In the genomic region with DNA sequence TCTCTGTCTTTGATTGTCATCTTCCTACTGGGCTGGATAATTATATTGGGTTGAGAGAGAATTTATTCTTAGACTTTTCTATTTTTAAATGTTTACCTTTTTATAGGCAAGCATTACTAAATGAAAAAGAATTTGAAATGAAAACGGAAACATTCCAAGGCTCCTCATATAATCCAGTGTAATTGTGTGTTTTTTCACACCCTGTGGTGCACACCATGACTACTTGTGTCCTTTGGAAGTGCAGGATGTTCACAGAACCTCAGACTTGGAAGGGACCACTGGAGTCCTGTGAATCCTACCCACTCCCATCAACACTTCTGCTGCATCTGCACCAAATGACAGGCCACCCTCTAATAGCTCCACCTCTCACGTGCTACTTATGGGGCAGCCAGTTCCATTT, we compare ENCODE assay signal across 24 cellular contexts. TPM values are rescaled to one million over a fixed set of nuclear protein-coding genes. Genes with fewer than 3 reads are reported as not detected.
"Had no signal": no experiment of that assay in that cellular context is flagged by ENCODE, and none has a peak within 500 bp of the region (broad histone marks: within the 10 kb centered on the region; RNA-seq: fewer than 3 reads in every experiment).

No MANE protein-coding gene starts in this region.

- H3K27me3 ChIP-seq: esophagus squamous epithelium, gastrocnemius medialis, ovary, right atrium auricular region, transverse colon had no signal

- H3K36me3 ChIP-seq: gastrocnemius medialis, ovary, right atrium auricular region, transverse colon had no signal

- H3K9me3 Mint-ChIP-seq: activated CD4-positive, alpha-beta memory T cell treated with anti-CD3 and anti-CD28 coated beads, Interleukin-2, amount 10 ng/mL, durations not matched to agents 7 days and 5 days; activated naive CD4-positive, alpha-beta T cell treated with anti-CD3 and anti-CD28 coated beads, Interleukin-2, amount 10 ng/mL, durations not matched to agents 7 days and 5 days; memory B cell; natural killer cell treated with Interleukin-12 subunit alpha and Interleukin-12 subunit beta and Interleukin-15 and Interleukin-18, amount 100 ng/mL, for 72 hours had no signal

- H3K9me3 ChIP-seq: esophagus squamous epithelium, gastrocnemius medialis, ovary, psoas muscle, right atrium auricular region, transverse colon had no signal

- H3K27ac ChIP-seq: coronary artery, esophagus squamous epithelium, gastrocnemius medialis, ovary, psoas muscle, right atrium auricular region, transverse colon had no signal

- H3K27ac Mint-ChIP-seq: activated CD4-positive, alpha-beta memory T cell treated with anti-CD3 and anti-CD28 coated beads, Interleukin-2, amount 10 ng/mL, durations not matched to agents 7 days and 5 days; activated naive CD4-positive, alpha-beta T cell treated with anti-CD3 and anti-CD28 coated beads, Interleukin-2, amount 10 ng/mL, durations not matched to agents 7 days and 5 days; memory B cell; natural killer cell treated with Interleukin-12 subunit alpha and Interleukin-12 subunit beta and Interleukin-15 and Interleukin-18, amount 100 ng/mL, for 72 hours; stimulated activated naive B cell treated with anti-CD40 and anti-IgM and Interleukin-4, amounts not matched to agents 10 μg/mL and 1 μg/mL and 100 μg/mL, for 72 hours had no signal

- H3K4me1 ChIP-seq: esophagus squamous epithelium, gastrocnemius medialis, psoas muscle, right atrium auricular region, transverse colon had no signal

- H3K27me3 Mint-ChIP-seq: activated CD4-positive, alpha-beta memory T cell treated with anti-CD3 and anti-CD28 coated beads, Interleukin-2, amount 10 ng/mL, durations not matched to agents 7 days and 5 days; activated naive CD4-positive, alpha-beta T cell treated with anti-CD3 and anti-CD28 coated beads, Interleukin-2, amount 10 ng/mL, durations not matched to agents 7 days and 5 days; memory B cell; natural killer cell treated with Interleukin-12 subunit alpha and Interleukin-12 subunit beta and Interleukin-15 and Interleukin-18, amount 100 ng/mL, for 72 hours; stimulated activated naive B cell treated with anti-CD40 and anti-IgM and Interleukin-4, amounts not matched to agents 10 μg/mL and 1 μg/mL and 100 μg/mL, for 72 hours had no signal

- H3K4me3 ChIP-seq: coronary artery, esophagus squamous epithelium, gastrocnemius medialis, ovary, psoas muscle, right atrium auricular region, transverse colon had no signal

- H3K4me1 Mint-ChIP-seq: activated CD4-positive, alpha-beta memory T cell treated with anti-CD3 and anti-CD28 coated beads, Interleukin-2, amount 10 ng/mL, durations not matched to agents 7 days and 5 days; activated naive CD4-positive, alpha-beta T cell treated with anti-CD3 and anti-CD28 coated beads, Interleukin-2, amount 10 ng/mL, durations not matched to agents 7 days and 5 days; memory B cell; stimulated activated naive B cell treated with anti-CD40 and anti-IgM and Interleukin-4, amounts not matched to agents 10 μg/mL and 1 μg/mL and 100 μg/mL, for 72 hours had no signal

- H3K4me3 Mint-ChIP-seq: activated CD4-positive, alpha-beta memory T cell treated with anti-CD3 and anti-CD28 coated beads, Interleukin-2, amount 10 ng/mL, durations not matched to agents 7 days and 5 days; activated naive CD4-positive, alpha-beta T cell treated with anti-CD3 and anti-CD28 coated beads, Interleukin-2, amount 10 ng/mL, durations not matched to agents 7 days and 5 days; memory B cell; natural killer cell treated with Interleukin-12 subunit alpha and Interleukin-12 subunit beta and Interleukin-15 and Interleukin-18, amount 100 ng/mL, for 72 hours; stimulated activated naive B cell treated with anti-CD40 and anti-IgM and Interleukin-4, amounts not matched to agents 10 μg/mL and 1 μg/mL and 100 μg/mL, for 72 hours had no signal

- DNase-seq: activated CD4-positive, alpha-beta memory T cell treated with anti-CD3 and anti-CD28 coated beads, Interleukin-2, amount 10 ng/mL, durations not matched to agents 7 days and 5 days; activated CD4-positive, alpha-beta T cell treated with anti-CD3 and anti-CD28 coated beads for 4 hours; activated CD4-positive, CD25-positive, alpha-beta regulatory T cell; activated effector memory CD4-positive, alpha-beta T cell treated with anti-CD3 and anti-CD28 coated beads, Interleukin-2, amount 50 U/mL, for 16 hours; activated naive CD4-positive, alpha-beta T cell treated with anti-CD3 and anti-CD28 coated beads, Interleukin-2, amount 10 ng/mL, durations not matched to agents 7 days and 5 days; central memory CD4-positive, alpha-beta T cell; esophagus squamous epithelium; gastrocnemius medialis; hypothalamus; left colon; ovary; psoas muscle; small intestine; stimulated activated CD4-positive, alpha-beta T cell treated with anti-CD3 and anti-CD28 coated beads, Interleukin-15, amount 100 ng/mL, for 24 hours; stimulated activated naive B cell treated with anti-CD40 and anti-IgM and Interleukin-4, amounts not matched to agents 10 μg/mL and 1 μg/mL and 100 μg/mL, for 72 hours; T1000; transverse colon had no signal

- ATAC-seq: gastrocnemius medialis; left colon; natural killer cell treated with Interleukin-12 subunit alpha and Interleukin-12 subunit beta and Interleukin-15 and Interleukin-18, amount 100 ng/mL, for 72 hours; psoas muscle; stimulated activated naive B cell treated with anti-CD40 and anti-IgM and Interleukin-4, amounts not matched to agents 10 μg/mL and 1 μg/mL and 100 μg/mL, for 72 hours had no signal

RNA-seq across cellular contexts. Expression of a gene that starts 48.0 kb away (rescaled TPM):
- total RNA-seq: activated CD4-positive, alpha-beta memory T cell treated with anti-CD3 and anti-CD28 coated beads, Interleukin-2, amount 10 ng/mL, durations not matched to agents 7 days and 5 days; esophagus squamous epithelium; lower leg skin; natural killer cell treated with Interleukin-12 subunit alpha and Interleukin-12 subunit beta and Interleukin-15 and Interleukin-18, amount 100 ng/mL, for 72 hours; psoas muscle; right atrium auricular region; T-helper 1 cell treated with Interleukin-12 subunit alpha and Interleukin-12 subunit beta and Interleukin-4 antibody, amounts not matched to agents 30 ng/mL and 1 ng/mL, for 36 hours; temporal lobe had no signal
- polyA plus RNA-seq: psoas muscle had no signal
